In genomic region chrX:11757397-11757728, GRCh38 we compare ENCODE assay signal across 8 cellular contexts. TPM values are rescaled to one million over a fixed set of nuclear protein-coding genes. Genes with fewer than 3 reads are reported as not detected.
DNase-seq lines count a peak whose midpoint lies in the region; ATAC-seq and TF ChIP-seq lines count a peak whose summit lies in the region.

No MANE protein-coding gene starts in this region.

- peaks cover 17% of the 10 kb centered on the region for H3K27me3 Mint-ChIP-seq in activated T-cell treated with anti-CD3 and anti-CD28 coated beads, Interleukin-2, amount 50 U/mL, for 72 hours (ENCODE audit: low read depth)
- no peaks in the 10 kb centered on the region for H3K27me3 Mint-ChIP-seq in activated naive CD8-positive, alpha-beta T cell

- no peaks in the 10 kb centered on the region for H3K27me3 ChIP-seq in left lung
- H3K27me3 ChIP-seq in tibial artery = no peaks in the 10 kb centered on the region

- peaks cover 38% of the 10 kb centered on the region for H3K4me1 Mint-ChIP-seq in activated T-cell treated with anti-CD3 and anti-CD28 coated beads, Interleukin-2, amount 50 U/mL, for 72 hours (ENCODE audit: low read depth)
- peaks cover 17% of the 10 kb centered on the region for H3K4me1 Mint-ChIP-seq in activated naive CD8-positive, alpha-beta T cell (ENCODE audit: low read depth)

- TF ChIP-seq CTCF in left lung (IDR thresholded peaks at IDR 0.05) (no peak), tibial artery (IDR thresholded peaks at IDR 0.05) (no peak)

- no peaks in the 10 kb centered on the region for H3K9me3 ChIP-seq in left lung
- no peaks in the 10 kb centered on the region for H3K9me3 ChIP-seq in tibial artery

- H3K27ac ChIP-seq in left lung (peak overlapping the region; percentile 83 to 95), tibial artery (peak overlapping the region; percentile 80 to 92)

- H3K4me3 ChIP-seq in left lung (peak overlapping the region; percentile 36 to 61), tibial artery (peak overlapping the region; percentile 65 to 75)

- no peak overlapping the region for H3K27ac Mint-ChIP-seq in activated T-cell treated with anti-CD3 and anti-CD28 coated beads, Interleukin-2, amount 50 U/mL, for 72 hours
- H3K27ac Mint-ChIP-seq in activated naive CD8-positive, alpha-beta T cell = peak overlapping the region; percentile 77

- peaks cover 0 to 4% of the 10 kb centered on the region in 2 donors for H3K36me3 ChIP-seq in left lung
- H3K36me3 ChIP-seq in tibial artery = no peaks in the 10 kb centered on the region

- peak overlapping the region; percentile 71 to 74 for H3K4me3 Mint-ChIP-seq in activated T-cell treated with anti-CD3 and anti-CD28 coated beads, Interleukin-2, amount 50 U/mL, for 72 hours
- H3K4me3 Mint-ChIP-seq in activated naive CD8-positive, alpha-beta T cell = peak overlapping the region; percentile 76

- intact Hi-C loops in left lung (cut with DNase I) (no loop called here), tibial artery (cut with DNase I; ENCODE audit: low total_unique reads) (no loop called here)

- no peak for DNase-seq in activated T-cell treated with anti-CD3 and anti-CD28 coated beads, Interleukin-2, amount 50 U/mL, for 72 hours
- DNase-seq in activated T-cell treated with anti-CD3 and anti-CD28 coated beads, Interleukin-2, amount 50 U/mL, for 1 hour = no peak
- no peak for DNase-seq in left lung
- DNase-seq in tibial artery = no peak
- DNase-seq in NK-92 treated with Interleukin-12 subunit alpha and Interleukin-12 subunit beta, amount 100 ng/mL, for 24 hours (lab: John Stamatoyannopoulos, UW) = no peak
- no peak for DNase-seq in NCI-H146 (lab: John Stamatoyannopoulos, UW)

- peaks cover 0 to 18% of the 10 kb centered on the region in 2 donors for H3K4me1 ChIP-seq in left lung
- peaks cover 0 to 6% (median 0%) of the 10 kb centered on the region in 4 donors for H3K4me1 ChIP-seq in tibial artery

- no peak for ATAC-seq in activated T-cell treated with anti-CD3 and anti-CD28 coated beads, Interleukin-2, amount 50 U/mL, for 72 hours (replicated peaks in 1 of 2)
- no peak for ATAC-seq in left lung
- no peak for ATAC-seq in HG03432 (IDR thresholded peaks at IDR 0.05; ENCODE audit: unreplicated experiment)

- peaks cover 10 to 22% of the 10 kb centered on the region in 2 donors for H3K36me3 Mint-ChIP-seq in activated T-cell treated with anti-CD3 and anti-CD28 coated beads, Interleukin-2, amount 50 U/mL, for 72 hours (ENCODE audit: insufficient read depth in 2 of 2)
- H3K36me3 Mint-ChIP-seq in activated naive CD8-positive, alpha-beta T cell = peaks cover 9% of the 10 kb centered on the region

- H3K9me3 Mint-ChIP-seq in activated T-cell treated with anti-CD3 and anti-CD28 coated beads, Interleukin-2, amount 50 U/mL, for 72 hours = no peaks in the 10 kb centered on the region
- H3K9me3 Mint-ChIP-seq in activated naive CD8-positive, alpha-beta T cell (ENCODE audit: low read depth) = no peaks in the 10 kb centered on the region

RNA-seq across cellular contexts. Expression of gene MSL3, which starts 0.7 kb away (rescaled TPM):
- 100 to 1,000 TPM; 101 TPM for total RNA-seq in activated T-cell treated with anti-CD3 and anti-CD28 coated beads, Interleukin-2, amount 50 U/mL, for 72 hours
- total RNA-seq in left lung = 10 to 100 TPM; 27.3 to 38.8 TPM
